Comparison of ENCODE assay signal across 18 cellular contexts in the genomic region with DNA sequence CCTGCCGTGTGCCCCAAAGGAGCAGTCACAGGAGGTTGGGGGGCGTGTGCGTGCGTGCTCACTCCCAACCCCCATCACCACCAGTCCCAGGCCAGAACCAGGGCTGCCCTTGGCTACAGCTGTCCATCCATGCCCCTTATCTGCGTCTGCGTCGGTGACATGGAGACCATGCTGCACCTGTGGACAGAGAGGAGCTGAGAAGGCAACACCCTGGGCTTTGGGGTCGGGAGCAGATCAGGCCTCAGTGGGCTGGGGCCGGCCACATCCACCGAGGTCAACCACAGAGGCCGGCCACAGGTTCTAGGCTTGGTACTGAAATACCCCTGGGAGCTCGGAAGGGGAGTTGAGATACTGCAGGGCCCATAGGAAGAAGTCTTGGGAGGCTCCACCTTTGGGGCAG. TPM values are rescaled to one million over a fixed set of nuclear protein-coding genes. Genes with fewer than 3 reads are reported as not detected.
DNase-seq lines count a peak whose midpoint lies in the region; ATAC-seq and TF ChIP-seq lines count a peak whose summit lies in the region.
"Had no signal": no experiment of that assay in that cellular context is flagged by ENCODE, and none has a peak within 500 bp of the region (broad histone marks: within the 10 kb centered on the region; RNA-seq: fewer than 3 reads in every experiment).

No MANE protein-coding gene starts in this region.

- peaks cover 32% of the 10 kb centered on the region for H4K20me1 ChIP-seq in IMR-90 (ENCODE audit: insufficient read depth, low read length)

- H3K27me3 ChIP-seq in IMR-90 (ENCODE audit: control insufficient read depth, insufficient read depth, low read length): no peaks in the 10 kb centered on the region
- H3K27me3 ChIP-seq in sigmoid colon: no peaks in the 10 kb centered on the region
- H3K27me3 ChIP-seq: BE2C, breast epithelium, stomach, upper lobe of left lung had no signal

- CTCF ChIA-PET in IMR-90 (lab: Yijun Ruan, JAX): no interaction called here

- in situ Hi-C loops in IMR-90 (cut with MboI; ENCODE audit: low sequenced_read_pairs): no loop called here

- no peak overlapping the region for H2AK9ac ChIP-seq in IMR-90 (replicated peaks; ENCODE audit: low read depth, low read length, poor library complexity)

- no peak overlapping the region for H3K4ac ChIP-seq in IMR-90 (ENCODE audit: low read depth, low read length)

- no peak overlapping the region for H2AK5ac ChIP-seq in IMR-90 (ENCODE audit: low read depth, low read length)

- no peak overlapping the region for H2AFZ ChIP-seq in IMR-90 (replicated peaks; ENCODE audit: low read length, poor library complexity)

- H4K5ac ChIP-seq in IMR-90 (ENCODE audit: low read depth, low read length): no peak overlapping the region

- H3K14ac ChIP-seq in IMR-90 (replicated peaks; ENCODE audit: low read depth, low read length): no peak overlapping the region

- H3K9ac ChIP-seq in IMR-90 (ENCODE audit: low read depth, low read length): no peak overlapping the region

- TF ChIP-seq CTCF in IMR-90 (conservative IDR thresholded peaks at IDR 0.05; ENCODE audit: low read depth, low read length) (no peak), sigmoid colon (IDR thresholded peaks at IDR 0.05) (no peak)

- no peaks in the 10 kb centered on the region for H3K9me1 ChIP-seq in IMR-90 (ENCODE audit: insufficient read depth, low read length)

- no peak overlapping the region for H2BK15ac ChIP-seq in IMR-90 (ENCODE audit: low read depth, low read length)

- peak; percentile 39; the same call in 1 of the 2 replicates for TF ChIP-seq POLR2A in IMR-90 (IDR thresholded peaks at IDR 0.05; ENCODE audit: low read depth, low read length)
- no peak for TF ChIP-seq POLR2A in sigmoid colon (IDR thresholded peaks at IDR 0.05)

- H4K8ac ChIP-seq in IMR-90 (ENCODE audit: low read depth in 2 of 2, low read length in 2 of 2): no peak overlapping the region

- DNase-seq in GM03348 (ENCODE audit: low spot score) (peak; percentile 14), IMR-90 (no peak), left lobe of liver (ENCODE audit: low spot score) (peak; percentile 34), sigmoid colon (peak; percentile 69)
- DNase-seq in stimulated activated CD4-positive, alpha-beta T cell treated with anti-CD3 and anti-CD28 coated beads, Interleukin-4, amount 100 ng/mL, for 24 hours: no peak
- DNase-seq: activated CD4-positive, alpha-beta T cell treated with anti-CD3 and anti-CD28 coated beads for 48 hours; BE2C; foreskin melanocyte; naive B cell; NCI-H1694; small intestine; stimulated activated CD4-positive, alpha-beta T cell treated with anti-CD3 and anti-CD28 coated beads, Interleukin-2, amount 100 ng/mL, for 48 hours had no signal

- WGBS in IMR-90 (ENCODE audit: extremely low coverage in 2 of 2, insufficient read length in 1 of 2), 2 experiments: 90% methylated on average over 4 of the region's 12 CpGs; no CpG with 5 or more reads in 1 of the 2 experiments
- WGBS in sigmoid colon, 2 donors: 88 to 90% methylated on average over 12 of the region's 12 CpGs

- peaks cover 6% of the 10 kb centered on the region; the same call in 1 of the 2 replicates for H3K9me3 ChIP-seq in IMR-90 (ENCODE audit: control insufficient read depth, insufficient read depth, low read length)
- H3K9me3 ChIP-seq in sigmoid colon: no peaks in the 10 kb centered on the region
- H3K9me3 ChIP-seq: BE2C, stomach, upper lobe of left lung had no signal

- TF ChIP-seq RAD21 in IMR-90 (IDR thresholded peaks at IDR 0.05; ENCODE audit: low read length): no peak

- H4K91ac ChIP-seq in IMR-90 (ENCODE audit: insufficient read depth, low read depth, low read length): no peak overlapping the region

- no peak overlapping the region for H3K27ac ChIP-seq in IMR-90 (ENCODE audit: insufficient read depth, low read length)
- peak overlapping the region; percentile 27 to 86 (median 63) for H3K27ac ChIP-seq in sigmoid colon
- H3K27ac ChIP-seq: breast epithelium, upper lobe of left lung had no signal

- H3K36me3 ChIP-seq in IMR-90 (ENCODE audit: control insufficient read depth, insufficient read depth, low read length): peaks cover 51% of the 10 kb centered on the region
- peaks cover 37 to 49% (median 40%) of the 10 kb centered on the region in 4 donors for H3K36me3 ChIP-seq in sigmoid colon
- H3K36me3 ChIP-seq: BE2C, breast epithelium had no signal

- H3K4me3 ChIP-seq in IMR-90 (ENCODE audit: insufficient read depth, low read depth, low read length): no peak overlapping the region
- H3K4me3 ChIP-seq in sigmoid colon: no peak overlapping the region
- H3K4me3 ChIP-seq: breast epithelium, K562, stomach, upper lobe of left lung had no signal

- no peak overlapping the region for H3K56ac ChIP-seq in IMR-90 (ENCODE audit: extremely low read depth, insufficient read depth, low read length)

- dilution Hi-C loops in IMR-90 (cut with HindIII; ENCODE audit: low sequenced_read_pairs, unreplicated experiment): no loop called here

- intact Hi-C loops in IMR-90 (cut with micrococcal nuclease) (no loop called here), sigmoid colon (cut with DNase I) (no loop called here)

- H3K4me2 ChIP-seq in IMR-90 (ENCODE audit: low read depth, low read length): no peak overlapping the region

- H2BK20ac ChIP-seq in IMR-90 (ENCODE audit: low read depth, low read length): no peak overlapping the region

- no peak overlapping the region for H2BK120ac ChIP-seq in IMR-90 (ENCODE audit: low read depth, low read length)

- H3K18ac ChIP-seq in IMR-90 (ENCODE audit: low read depth, low read length): no peak overlapping the region

- peaks cover 0 to 6% of the 10 kb centered on the region in 2 experiments; a peak in 2 of 4 replicates for H3K79me1 ChIP-seq in IMR-90 (ENCODE audit: low read depth in 1 of 2, low read length in 2 of 2)

- BruUV-seq in IMR-90 (replicated peaks; lab: Mats Ljungman, UMichigan): no TSS peak

- TF ChIP-seq EP300 in sigmoid colon (IDR thresholded peaks at IDR 0.05): no peak

- ATAC-seq in IMR-90 (ENCODE audit: low read depth) (peak; percentile 1; the same call in 1 of the 2 replicates), left lobe of liver (no peak), GM21786 (IDR thresholded peaks at IDR 0.05; ENCODE audit: unreplicated experiment) (no peak), HG03520 (IDR thresholded peaks at IDR 0.05; ENCODE audit: unreplicated experiment) (no peak)
- ATAC-seq: K562 had no signal

- no peak overlapping the region for H3K23ac ChIP-seq in IMR-90 (ENCODE audit: low read depth, low read length)

- H3K4me1 ChIP-seq in IMR-90 (ENCODE audit: control insufficient read depth, insufficient read depth, low read length) (no peaks in the 10 kb centered on the region), sigmoid colon (peaks cover 0 to 19% (median 6%) of the 10 kb centered on the region in 4 donors)
- H3K4me1 ChIP-seq: BE2C, breast epithelium, stomach, upper lobe of left lung had no signal

- peak overlapping the region; percentile 12 for H2BK5ac ChIP-seq in IMR-90 (ENCODE audit: low read depth, low read length, poor library complexity, severe bottlenecking)

- POLR2A ChIA-PET in IMR-90 (lab: Charles Lee; ENCODE audit: unreplicated experiment): no interaction called here

TF ChIP-seq in IMR-90, 13 proteins besides CTCF, POLR2A, EP300 and RAD21:
- TF ChIP-seq RFX5 (IDR thresholded peaks at IDR 0.05; ENCODE audit: low read depth, low read length) (no peak), MAFK (IDR thresholded peaks at IDR 0.05; ENCODE audit: low read depth, low read length) (no peak), MXI1 (IDR thresholded peaks at IDR 0.05; ENCODE audit: borderline replicate concordance, low read depth, low read length) (no peak)

RNA-seq across cellular contexts. Expression of gene COL6A1, which starts 23.5 kb away (rescaled TPM):
- total RNA-seq in IMR-90 (2012; rRNA removed): 173 and 186 TPM in 2 replicates
- polyA plus RNA-seq in IMR-90 (2012; rRNA removed): 1,556 and 1,578 TPM in 2 replicates
- 1,992 and 3,331 TPM in 2 replicates for polyA plus RNA-seq in IMR-90 (2012; cell fraction: cytosol; rRNA removed)
- 5,237 and 11,886 TPM in 2 replicates for polyA plus RNA-seq in IMR-90 (2012; cell fraction: nucleus; rRNA removed; ENCODE audit: low replicate concordance)
- total RNA-seq in left lobe of liver: 48.0 TPM
- total RNA-seq in sigmoid colon: 1,000 to 10,000 TPM in 2 of 4 donors, 100 to 1,000 TPM in 2; 622 to 1,755 (median 1,184) TPM
- polyA plus RNA-seq in sigmoid colon: 100 to 1,000 TPM in 1 of 3 donors, 10 to 100 TPM in 2; 14.3 to 131 (median 28.2) TPM

Comparison
In these comparisons a context has a peak if more than half of its experiments do, and no peak if none do; other contexts are left out.
1. DNase-seq: peak in GM03348 (single experiment), left lobe of liver (single experiment) and sigmoid colon (single experiment); none in IMR-90 (single experiment) and stimulated activated CD4-positive, alpha-beta T cell treated with anti-CD3 and anti-CD28 coated beads, Interleukin-4, amount 100 ng/mL, for 24 hours (single experiment).